In genomic region chr3:184333190-184333589, GRCh38 we compare ENCODE assay signal across 11 cellular contexts. TPM values are rescaled to one million over a fixed set of nuclear protein-coding genes. Genes with fewer than 3 reads are reported as not detected.
A peak's percentile ranks its signal among the peaks of the same experiment; 100 is the strongest.
DNase-seq lines count a peak whose midpoint lies in the region; ATAC-seq, FAIRE-seq and TF ChIP-seq lines count a peak whose summit lies in the region.
"Had no signal": no experiment of that assay in that cellular context is flagged by ENCODE, and none has a peak within 500 bp of the region (broad histone marks: within the 10 kb centered on the region; RNA-seq: fewer than 3 reads in every experiment).

No MANE protein-coding gene starts in this region.

- H4K20me1 ChIP-seq in keratinocyte (ENCODE audit: control insufficient read depth, extremely low read depth, insufficient read depth, low read length), result peaks cover 14% of the 10 kb centered on the region

- H3K4me3 ChIP-seq in keratinocyte (ENCODE audit: control insufficient read depth in 2 of 3, extremely low read depth in 1 of 3, insufficient read depth in 2 of 3, low read depth in 1 of 3, low read length in 3 of 3), result no peak overlapping the region

- H3K36me3 Mint-ChIP-seq in activated T-helper 17 cell treated with anti-CD3 and anti-CD28 coated beads, Interleukin-2, amount 50 U/mL, for 72 hours (ENCODE audit: low read depth), result peaks cover 75% of the 10 kb centered on the region
- peaks cover 35% of the 10 kb centered on the region for H3K36me3 Mint-ChIP-seq in type B pancreatic cell

- H3K9me3 Mint-ChIP-seq in activated T-helper 17 cell treated with anti-CD3 and anti-CD28 coated beads, Interleukin-2, amount 50 U/mL, for 72 hours, result no peaks in the 10 kb centered on the region
- no peaks in the 10 kb centered on the region for H3K9me3 Mint-ChIP-seq in type B pancreatic cell

- H3K9me1 ChIP-seq in keratinocyte (ENCODE audit: control insufficient read depth, extremely low read depth, insufficient read depth, low read length), result peaks cover 3% of the 10 kb centered on the region

- H3K4me2 ChIP-seq in keratinocyte (ENCODE audit: control insufficient read depth, extremely low read depth, insufficient read depth, low read depth, low read length), result peak overlapping the region; percentile 73

- ATAC-seq in Right ventricle myocardium inferior, result no peak
- ATAC-seq in Right ventricle myocardium superior (ENCODE audit: poor library complexity), result no peak
- no peak for ATAC-seq in activated T-helper 17 cell treated with anti-CD3 and anti-CD28 coated beads, Interleukin-2, amount 50 U/mL, for 72 hours (replicated peaks)
- ATAC-seq in HG03520 (IDR thresholded peaks at IDR 0.05; ENCODE audit: unreplicated experiment), result no peak

- H2AFZ ChIP-seq in keratinocyte (ENCODE audit: control insufficient read depth, low read length), result no peak overlapping the region

- dilution Hi-C loops in keratinocyte (cut with MboI; ENCODE audit: extremely low pct_ligation_motif_present, low sequenced_read_pairs), result no loop called here

- TF ChIP-seq CTCF in keratinocyte (optimal IDR thresholded peaks at IDR 0.05 in 1 of 3, IDR thresholded peaks at IDR 0.05 in 1 of 3, conservative IDR thresholded peaks at IDR 0.05 in 1 of 3; ENCODE audit: extremely low read depth in 1 of 3, insufficient read depth in 2 of 3, low read length in 3 of 3), result no peak
- TF ChIP-seq CTCF in type B pancreatic cell (conservative IDR thresholded peaks at IDR 0.05), result no peak
- no peak for TF ChIP-seq CTCF in GM10266 (IDR thresholded peaks at IDR 0.05; ENCODE audit: control insufficient read depth, insufficient read depth, low read depth, missing control alignments)

- FAIRE-seq in keratinocyte (lab: Jason Lieb, UNC), result no peak

- intact Hi-C loops in Right ventricle myocardium inferior (cut with DNase I), result loop anchor here (10.0 kb wide), 1 partner anchor 318 kb away; the partner anchor contains the start of gene ABCC5
- intact Hi-C loops in Right ventricle myocardium superior (cut with DNase I), result no loop called here

- H3K27ac Mint-ChIP-seq in activated T-helper 17 cell treated with anti-CD3 and anti-CD28 coated beads, Interleukin-2, amount 50 U/mL, for 72 hours, result peak overlapping the region; percentile 69
- H3K27ac Mint-ChIP-seq in type B pancreatic cell, result peak overlapping the region; percentile 98

- H3K4me3 Mint-ChIP-seq in activated T-helper 17 cell treated with anti-CD3 and anti-CD28 coated beads, Interleukin-2, amount 50 U/mL, for 72 hours, result no peak overlapping the region
- H3K4me3 Mint-ChIP-seq in type B pancreatic cell, result no peak overlapping the region

- peak overlapping the region; percentile 64 for H3K9ac ChIP-seq in keratinocyte (ENCODE audit: control insufficient read depth, extremely low read depth, insufficient read depth, low read length)

- no peaks in the 10 kb centered on the region for H3K27me3 Mint-ChIP-seq in activated T-helper 17 cell treated with anti-CD3 and anti-CD28 coated beads, Interleukin-2, amount 50 U/mL, for 72 hours
- no peaks in the 10 kb centered on the region for H3K27me3 Mint-ChIP-seq in type B pancreatic cell

- H3K9me3 ChIP-seq in keratinocyte (ENCODE audit: control insufficient read depth, low read depth, low read length), result no peaks in the 10 kb centered on the region

- peaks cover 30% of the 10 kb centered on the region for H3K79me2 ChIP-seq in keratinocyte (ENCODE audit: control insufficient read depth, insufficient read depth, low read length)

- H3K4me1 Mint-ChIP-seq in activated T-helper 17 cell treated with anti-CD3 and anti-CD28 coated beads, Interleukin-2, amount 50 U/mL, for 72 hours, result peaks cover 48% of the 10 kb centered on the region
- H3K4me1 Mint-ChIP-seq in type B pancreatic cell (ENCODE audit: unreplicated experiment), result peaks cover 21% of the 10 kb centered on the region

- DNase-seq in Right ventricle myocardium inferior (ENCODE audit: missing footprints) (peak; percentile 13), Right ventricle myocardium superior (no peak), keratinocyte (ENCODE audit: low read depth, low spot score) (no peak), type B pancreatic cell (ENCODE audit: extremely low spot score, unreplicated experiment) (no peak), CD1c-positive myeloid dendritic cell (ENCODE audit: extremely low spot score) (no peak), GM10266 (ENCODE audit: extremely low spot score) (no peak)
- DNase-seq: NCI-H526 treated with DMSO at 0.1 percent for 48 hours, WERI-Rb-1 had no signal

- H3K27ac ChIP-seq in keratinocyte (ENCODE audit: control insufficient read depth, insufficient read depth, low read length), result peak overlapping the region; percentile 85
- H3K27ac ChIP-seq: C4-2B, WERI-Rb-1 had no signal

- H3K4me1 ChIP-seq in keratinocyte (ENCODE audit: control insufficient read depth, extremely low read depth, insufficient read depth, low read length), result peaks cover 69% of the 10 kb centered on the region

- H3K36me3 ChIP-seq in keratinocyte (ENCODE audit: control insufficient read depth in 2 of 2, extremely low read depth in 1 of 2, insufficient read depth in 2 of 2, low read length in 2 of 2), result peaks cover 48 to 52% of the 10 kb centered on the region in 2 experiments

- H3K27me3 ChIP-seq in keratinocyte (ENCODE audit: control insufficient read depth, extremely low read depth, insufficient read depth, low read length), result no peaks in the 10 kb centered on the region

RNA-seq across cellular contexts. Expression of gene FAM131A, which starts 4.2 kb away (rescaled TPM):
- 33.4 TPM for total RNA-seq in Right ventricle myocardium inferior
- 36.3 TPM for total RNA-seq in Right ventricle myocardium superior
- total RNA-seq in activated T-helper 17 cell treated with anti-CD3 and anti-CD28 coated beads, Interleukin-2, amount 50 U/mL, for 72 hours, result 1 to 10 TPM; 2.5 to 6.7 TPM
- 10.8 to 17.4 TPM (median 12.1 TPM) in 3 replicates for polyA plus RNA-seq in keratinocyte
- 8.9 TPM for polyA plus RNA-seq in keratinocyte (2011; ENCODE audit: low read depth)
- polyA plus RNA-seq in keratinocyte (2011; cell fraction: cytosol; rRNA removed), result 5.6 and 17.2 TPM in 2 replicates
- polyA plus RNA-seq in keratinocyte (2011; cell fraction: nucleus; rRNA removed), result 16.2 and 17.3 TPM in 2 replicates
- polyA plus RNA-seq in keratinocyte (2012; ENCODE audit: low replicate concordance), result 8.7 and 23.6 TPM in 2 replicates
- 7.2 to 17.9 TPM (median 7.8 TPM) in 3 replicates for polyA minus RNA-seq in keratinocyte
- polyA minus RNA-seq in keratinocyte (2011; cell fraction: cytosol; rRNA and poly(A)+ RNA removed), result 16.1 TPM
- polyA minus RNA-seq in keratinocyte (2011; cell fraction: nucleus; rRNA and poly(A)+ RNA removed), result 8.5 and 9.5 TPM in 2 replicates
- total RNA-seq in type B pancreatic cell (ENCODE audit: low replicate concordance), result 13.2 and 18.3 TPM in 2 replicates

RNA-seq across cellular contexts. Expression of gene EIF4G1, which starts 18.8 kb away (rescaled TPM):
- total RNA-seq in Right ventricle myocardium inferior, result 274 TPM
- total RNA-seq in Right ventricle myocardium superior, result 254 TPM
- 100 to 1,000 TPM; 242 to 551 TPM for total RNA-seq in activated T-helper 17 cell treated with anti-CD3 and anti-CD28 coated beads, Interleukin-2, amount 50 U/mL, for 72 hours
- 217 to 467 TPM (median 225 TPM) in 3 replicates for polyA plus RNA-seq in keratinocyte
- polyA plus RNA-seq in keratinocyte (2011; ENCODE audit: low read depth), result 314 TPM
- 204 and 208 TPM in 2 replicates for polyA plus RNA-seq in keratinocyte (2011; cell fraction: cytosol; rRNA removed)
- polyA plus RNA-seq in keratinocyte (2011; cell fraction: nucleus; rRNA removed), result 810 and 873 TPM in 2 replicates
- 202 and 422 TPM in 2 replicates for polyA plus RNA-seq in keratinocyte (2012; ENCODE audit: low replicate concordance)
- polyA minus RNA-seq in keratinocyte, result 332 to 1,056 TPM (median 349 TPM) in 3 replicates
- 249 TPM for polyA minus RNA-seq in keratinocyte (2011; cell fraction: cytosol; rRNA and poly(A)+ RNA removed)
- polyA minus RNA-seq in keratinocyte (2011; cell fraction: nucleus; rRNA and poly(A)+ RNA removed), result 371 and 479 TPM in 2 replicates
- total RNA-seq in type B pancreatic cell (ENCODE audit: low replicate concordance), result 371 and 432 TPM in 2 replicates

RNA-seq across cellular contexts. Expression of gene CLCN2, which starts 28.2 kb away (rescaled TPM):
- 2.9 TPM for total RNA-seq in Right ventricle myocardium inferior
- total RNA-seq in Right ventricle myocardium superior, result 1.9 TPM
- 10 to 100 TPM in 1 of 2 donors, 1 to 10 TPM in 1; 9.5 to 13.7 TPM for total RNA-seq in activated T-helper 17 cell treated with anti-CD3 and anti-CD28 coated beads, Interleukin-2, amount 50 U/mL, for 72 hours
- 3.1 to 3.3 TPM (median 3.2 TPM) in 3 replicates for polyA plus RNA-seq in keratinocyte
- 2.0 TPM for polyA plus RNA-seq in keratinocyte (2011; ENCODE audit: low read depth)
- 1.2 and 1.7 TPM in 2 replicates for polyA plus RNA-seq in keratinocyte (2011; cell fraction: cytosol; rRNA removed)
- 9.8 and 12.7 TPM in 2 replicates for polyA plus RNA-seq in keratinocyte (2011; cell fraction: nucleus; rRNA removed)
- 1.7 and 2.6 TPM in 2 replicates for polyA plus RNA-seq in keratinocyte (2012; ENCODE audit: low replicate concordance)
- 4.9 to 11.4 TPM (median 5.6 TPM) in 3 replicates for polyA minus RNA-seq in keratinocyte
- polyA minus RNA-seq in keratinocyte (2011; cell fraction: cytosol; rRNA and poly(A)+ RNA removed), result 15.9 TPM
- polyA minus RNA-seq in keratinocyte (2011; cell fraction: nucleus; rRNA and poly(A)+ RNA removed), result 4.9 and 10.5 TPM in 2 replicates
- 10.8 and 24.9 TPM in 2 replicates for total RNA-seq in type B pancreatic cell (ENCODE audit: low replicate concordance)

RNA-seq across cellular contexts. Expression of gene POLR2H, which starts 28.3 kb away (rescaled TPM):
- total RNA-seq in Right ventricle myocardium inferior, result 27.1 TPM
- total RNA-seq in Right ventricle myocardium superior, result 19.9 TPM
- total RNA-seq in activated T-helper 17 cell treated with anti-CD3 and anti-CD28 coated beads, Interleukin-2, amount 50 U/mL, for 72 hours, result 100 to 1,000 TPM; 156 to 183 TPM
- polyA plus RNA-seq in keratinocyte, result 132 to 202 TPM (median 135 TPM) in 3 replicates
- 34.8 TPM for polyA plus RNA-seq in keratinocyte (2011; ENCODE audit: low read depth)
- 122 and 127 TPM in 2 replicates for polyA plus RNA-seq in keratinocyte (2011; cell fraction: cytosol; rRNA removed)
- 263 and 367 TPM in 2 replicates for polyA plus RNA-seq in keratinocyte (2011; cell fraction: nucleus; rRNA removed)
- 80.1 and 82.0 TPM in 2 replicates for polyA plus RNA-seq in keratinocyte (2012; ENCODE audit: low replicate concordance)
- 33.1 to 71.8 TPM (median 37.7 TPM) in 3 replicates for polyA minus RNA-seq in keratinocyte
- 39.3 TPM for polyA minus RNA-seq in keratinocyte (2011; cell fraction: cytosol; rRNA and poly(A)+ RNA removed)
- polyA minus RNA-seq in keratinocyte (2011; cell fraction: nucleus; rRNA and poly(A)+ RNA removed), result 34.3 and 40.5 TPM in 2 replicates
- total RNA-seq in type B pancreatic cell (ENCODE audit: low replicate concordance), result 87.8 and 90.5 TPM in 2 replicates

RNA-seq across cellular contexts. Expression of gene PSMD2, which starts 34.1 kb away (rescaled TPM):
- total RNA-seq in Right ventricle myocardium inferior (228 TPM), Right ventricle myocardium superior (237 TPM), type B pancreatic cell (ENCODE audit: low replicate concordance) (226 and 255 TPM in 2 replicates)
- total RNA-seq in activated T-helper 17 cell treated with anti-CD3 and anti-CD28 coated beads, Interleukin-2, amount 50 U/mL, for 72 hours, result 100 to 1,000 TPM; 143 to 311 TPM
- polyA plus RNA-seq in keratinocyte, result 515 to 703 TPM (median 593 TPM) in 3 replicates
- 154 TPM for polyA plus RNA-seq in keratinocyte (2011; ENCODE audit: low read depth)
- polyA plus RNA-seq in keratinocyte (2011; cell fraction: cytosol; rRNA removed), result 434 and 454 TPM in 2 replicates
- polyA plus RNA-seq in keratinocyte (2011; cell fraction: nucleus; rRNA removed), result 579 and 645 TPM in 2 replicates
- 234 and 667 TPM in 2 replicates for polyA plus RNA-seq in keratinocyte (2012; ENCODE audit: low replicate concordance)
- 941 to 972 TPM (median 950 TPM) in 3 replicates for polyA minus RNA-seq in keratinocyte
- polyA minus RNA-seq in keratinocyte (2011; cell fraction: cytosol; rRNA and poly(A)+ RNA removed), result 751 TPM
- polyA minus RNA-seq in keratinocyte (2011; cell fraction: nucleus; rRNA and poly(A)+ RNA removed), result 397 and 557 TPM in 2 replicates
